14 cellular contexts compared by ENCODE assay signal in genomic region chr17:72031219-72031906, GRCh38.
DNase-seq lines count a peak whose midpoint lies in the region; ATAC-seq, FAIRE-seq and TF ChIP-seq lines count a peak whose summit lies in the region.
"Had no signal": no experiment of that assay in that cellular context is flagged by ENCODE, and none has a peak within 500 bp of the region (broad histone marks: within the 10 kb centered on the region; RNA-seq: fewer than 3 reads in every experiment).

No MANE protein-coding gene starts in this region.

- H3K4me1 ChIP-seq in OCI-LY7 (ENCODE audit: insufficient read depth, low read length, poor library complexity, severe bottlenecking): peaks cover 72% of the 10 kb centered on the region
- no peaks in the 10 kb centered on the region for H3K4me1 ChIP-seq in fibroblast of lung (ENCODE audit: control insufficient read depth, extremely low read depth, insufficient read depth, low read length)
- no peaks in the 10 kb centered on the region for H3K4me1 ChIP-seq in left lung
- no peaks in the 10 kb centered on the region for H3K4me1 ChIP-seq in HAP-1
- H3K4me1 ChIP-seq: breast epithelium, gastrocnemius medialis had no signal

- H3K4me3 ChIP-seq in OCI-LY7 (ENCODE audit: low read depth, low read length, poor library complexity, severe bottlenecking) (peak overlapping the region; percentile 69), fibroblast of lung (replicated peaks in 1 of 4; ENCODE audit: control extremely low read depth in 1 of 4, insufficient read depth in 1 of 4, low read depth in 3 of 4, low read length in 4 of 4) (no peak overlapping the region), left lung (no peak overlapping the region), HAP-1 (no peak overlapping the region)

- H3K4me2 ChIP-seq in OCI-LY7 (ENCODE audit: low read length): peak overlapping the region; percentile 72
- H3K4me2 ChIP-seq in fibroblast of lung (ENCODE audit: extremely low read depth, insufficient read depth, low read length): no peak overlapping the region

- BruUV-seq in Calu3 (replicated peaks; lab: Mats Ljungman, UMichigan): no TSS peak
- no TSS peak for BruUV-seq in OCI-LY7 (replicated peaks; lab: Mats Ljungman, UMichigan)

- H4K20me1 ChIP-seq in OCI-LY7 (ENCODE audit: insufficient read depth, low read length) (no peaks in the 10 kb centered on the region), fibroblast of lung (ENCODE audit: control insufficient read depth, extremely low read depth, insufficient read depth, low read length) (no peaks in the 10 kb centered on the region)

- H3K27me3 ChIP-seq in fibroblast of lung (ENCODE audit: control insufficient read depth, insufficient read depth, low read length) (no peaks in the 10 kb centered on the region), left lung (peaks cover 0 to 5% of the 10 kb centered on the region in 2 donors), HAP-1 (ENCODE audit: low read depth) (no peaks in the 10 kb centered on the region)

- H2AFZ ChIP-seq in OCI-LY7 (ENCODE audit: low read length) (peak overlapping the region; percentile 10; the same call in 1 of the 2 replicates), fibroblast of lung (ENCODE audit: low read length) (peak overlapping the region; percentile 94)

- H3K9me2 ChIP-seq in OCI-LY7 (ENCODE audit: insufficient read depth, low read length): no peaks in the 10 kb centered on the region

- H3K27me3 Mint-ChIP-seq in Calu3 (ENCODE audit: unreplicated experiment): peaks cover 12% of the 10 kb centered on the region

- in situ Hi-C loops in HAP-1 (cut with MboI; ENCODE audit: low sequenced_read_pairs): no loop called here

- no peaks in the 10 kb centered on the region for H3K36me3 ChIP-seq in OCI-LY7 (ENCODE audit: insufficient read depth, low read length)
- H3K36me3 ChIP-seq in fibroblast of lung (ENCODE audit: control insufficient read depth, insufficient read depth, low read length): no peaks in the 10 kb centered on the region
- H3K36me3 ChIP-seq in left lung: no peaks in the 10 kb centered on the region
- no peaks in the 10 kb centered on the region for H3K36me3 ChIP-seq in HAP-1 (replicated peaks)
- H3K36me3 ChIP-seq: breast epithelium, gastrocnemius medialis had no signal

- no peak for TF ChIP-seq CTCF in Calu3 (IDR thresholded peaks at IDR 0.05; ENCODE audit: unreplicated experiment)
- TF ChIP-seq CTCF in OCI-LY7 (conservative IDR thresholded peaks at IDR 0.05; ENCODE audit: low read length): no peak
- no peak for TF ChIP-seq CTCF in fibroblast of lung (conservative IDR thresholded peaks at IDR 0.05 in 1 of 2, IDR thresholded peaks at IDR 0.05 in 1 of 2; ENCODE audit: low read depth in 1 of 2, low read length in 2 of 2)
- no peak for TF ChIP-seq CTCF in left lung (IDR thresholded peaks at IDR 0.05)

- H3K36me3 Mint-ChIP-seq in Calu3 (ENCODE audit: insufficient read depth, unreplicated experiment): peaks cover 9% of the 10 kb centered on the region
- H3K36me3 Mint-ChIP-seq: activated CD4-positive, alpha-beta memory T cell treated with anti-CD3 and anti-CD28 coated beads for 36 hours had no signal

- H3K9me3 Mint-ChIP-seq in Calu3 (ENCODE audit: low read depth, unreplicated experiment): no peaks in the 10 kb centered on the region

- peak overlapping the region; percentile 87 for H3K27ac ChIP-seq in OCI-LY7 (ENCODE audit: low read depth, low read length, poor library complexity, severe bottlenecking)
- H3K27ac ChIP-seq in fibroblast of lung (ENCODE audit: insufficient read depth, low read length): no peak overlapping the region
- H3K27ac ChIP-seq in left lung: no peak overlapping the region
- H3K27ac ChIP-seq: gastrocnemius medialis had no signal

- CTCF ChIA-PET in Calu3 (lab: Charles Lee) (interaction anchor here (0.9 to 1.2 kb wide), 2 partner anchors 142 to 913 kb away, joined by 3 read pairs; no protein-coding TSS in a partner anchor), OCI-LY7 (lab: Charles Lee; ENCODE audit: unreplicated experiment) (no interaction called here)

- no peak overlapping the region for H3K27ac Mint-ChIP-seq in Calu3 (ENCODE audit: unreplicated experiment)
- H3K27ac Mint-ChIP-seq: activated CD4-positive, alpha-beta memory T cell treated with anti-CD3 and anti-CD28 coated beads for 36 hours had no signal

- peak overlapping the region; percentile 69 for H3K4me3 Mint-ChIP-seq in Calu3 (ENCODE audit: low read depth, unreplicated experiment)

- H3K4me1 Mint-ChIP-seq in Calu3 (ENCODE audit: low read depth, unreplicated experiment): peaks cover 10% of the 10 kb centered on the region

- intact Hi-C loops in Calu3 (cut with micrococcal nuclease; ENCODE audit: unreplicated experiment) (no loop called here), OCI-LY7 (cut with micrococcal nuclease; ENCODE audit: unreplicated experiment) (loop anchor here (5.0 kb wide), 2 partner anchors 481 to 619 kb away; no protein-coding TSS in a partner anchor), left lung (cut with DNase I) (no loop called here)

- peaks cover 11% of the 10 kb centered on the region; the same call in 1 of the 2 replicates for H3K79me2 ChIP-seq in OCI-LY7 (ENCODE audit: insufficient read depth, low read depth, low read length)
- no peaks in the 10 kb centered on the region for H3K79me2 ChIP-seq in fibroblast of lung (ENCODE audit: control insufficient read depth, insufficient read depth, low read length)

- DNase-seq in Calu3 (no peak), OCI-LY7 (ENCODE audit: low spot score) (no peak), fibroblast of lung (ENCODE audit: low read depth in 2 of 2) (no peak), left lung (no peak), NCI-H2196 (lab: John Stamatoyannopoulos, UW; ENCODE audit: unreplicated experiment) (no peak), HAP-1 (ENCODE audit: low spot score in 2 of 2) (no peak)
- DNase-seq: activated CD4-positive, alpha-beta memory T cell treated with anti-CD3 and anti-CD28 coated beads for 36 hours; activated gamma-delta T cell; gastrocnemius medialis had no signal

- H3K9me3 ChIP-seq in OCI-LY7 (ENCODE audit: low read length) (no peaks in the 10 kb centered on the region), fibroblast of lung (ENCODE audit: control insufficient read depth, insufficient read depth, low read depth, low read length) (no peaks in the 10 kb centered on the region), left lung (no peaks in the 10 kb centered on the region), HAP-1 (no peaks in the 10 kb centered on the region; the same call in 1 of the 2 replicates)
- H3K9me3 ChIP-seq: breast epithelium, gastrocnemius medialis had no signal

- H3K9ac ChIP-seq in fibroblast of lung (ENCODE audit: insufficient read depth, low read length): no peak overlapping the region

- ATAC-seq in left lung (no peak), HG02938 (IDR thresholded peaks at IDR 0.05; ENCODE audit: unreplicated experiment) (no peak)

- FAIRE-seq in A204.1 (lab: Jason Lieb, UNC): peak; percentile 23
- FAIRE-seq: endometrium, islet of Langerhans had no signal

- POLR2A ChIA-PET in OCI-LY7 (lab: Charles Lee): interaction anchor here (0.6 to 4.6 kb wide), 5 partner anchors 8 to 16 kb away, joined by 3 to 64 read pairs (median 6); no protein-coding TSS in a partner anchor
